In the genomic region with DNA sequence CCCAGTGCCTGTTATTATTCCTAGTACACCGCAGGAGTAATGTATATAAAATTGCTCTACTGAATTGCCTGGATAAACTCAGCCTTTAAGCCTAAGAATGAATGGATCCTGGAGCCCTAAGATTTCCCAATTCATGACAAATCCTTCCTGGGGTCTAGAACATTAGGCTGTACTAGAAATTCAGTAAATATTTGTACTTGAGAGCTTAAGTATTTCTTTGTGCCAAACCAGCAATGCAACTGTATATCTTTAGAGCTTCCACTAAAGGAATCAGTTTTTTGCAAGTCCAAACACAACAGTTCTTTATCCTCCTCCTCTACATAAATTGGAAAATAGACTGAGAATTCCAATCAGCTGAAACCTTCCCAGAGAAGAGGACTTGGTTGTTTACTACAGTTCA, we compare ENCODE assay signal across 22 cellular contexts.
A peak's percentile ranks its signal among the peaks of the same experiment; 100 is the strongest.
DNase-seq lines count a peak whose midpoint lies in the region; ATAC-seq and TF ChIP-seq lines count a peak whose summit lies in the region.
"Had no signal": no experiment of that assay in that cellular context is flagged by ENCODE, and none has a peak within 500 bp of the region (broad histone marks: within the 10 kb centered on the region; RNA-seq: fewer than 3 reads in every experiment).

No MANE protein-coding gene starts in this region.

- H3K4me3 Mint-ChIP-seq in GM23338, result no peak overlapping the region
- H3K4me3 Mint-ChIP-seq in glutamatergic neuron (ENCODE audit: unreplicated experiment), result peak overlapping the region; percentile 14
- peak overlapping the region in 1 of 10 donors; percentile 14 for H3K4me3 Mint-ChIP-seq in naive thymus-derived CD4-positive, alpha-beta T cell
- H3K4me3 Mint-ChIP-seq: CD14-positive monocyte had no signal

- H3K4me2 ChIP-seq in GM23338 (peak overlapping the region; percentile 53; the same call in 1 of the 2 replicates), mammary epithelial cell (ENCODE audit: insufficient read depth, low read depth, low read length) (no peak overlapping the region)
- H3K4me2 ChIP-seq: PC-9 had no signal

- ATAC-seq in GM23338, result no peak
- ATAC-seq in naive thymus-derived CD4-positive, alpha-beta T cell, result no peak

- 100% methylated on average over 1 of the region's 1 CpG for WGBS in mammary epithelial cell (ENCODE audit: low coverage, missing lambda C conversion rate)

- in situ Hi-C loops in mammary epithelial cell (cut with MboI; ENCODE audit: low sequenced_read_pairs in 2 of 2), result no loop called here

- H3K9ac ChIP-seq in adipocyte (ENCODE audit: low read length) (no peak overlapping the region), mammary epithelial cell (ENCODE audit: insufficient read depth, low read length) (no peak overlapping the region)

- dilution Hi-C loops in mammary epithelial cell (cut with HindIII; ENCODE audit: low sequenced_read_pairs), result no loop called here

- no peaks in the 10 kb centered on the region for H3K27me3 ChIP-seq in GM23338 (ENCODE audit: insufficient read depth)
- no peaks in the 10 kb centered on the region for H3K27me3 ChIP-seq in adipocyte (replicated peaks; ENCODE audit: control insufficient read depth, insufficient read depth, low read length)
- H3K27me3 ChIP-seq in mammary epithelial cell (ENCODE audit: insufficient read depth, low read length), result no peaks in the 10 kb centered on the region
- no peaks in the 10 kb centered on the region for H3K27me3 ChIP-seq in naive thymus-derived CD4-positive, alpha-beta T cell (ENCODE audit: control insufficient read depth in 2 of 2, insufficient read depth in 2 of 2, low read length in 2 of 2)
- H3K27me3 ChIP-seq: BE2C, MG63, SJSA1 had no signal

- intact Hi-C loops in mammary epithelial cell (cut with micrococcal nuclease), result no loop called here
- intact Hi-C loops in naive thymus-derived CD4-positive, alpha-beta T cell (cut with micrococcal nuclease), result no loop called here

- no peaks in the 10 kb centered on the region; the same call in 1 of the 2 replicates for H3F3A ChIP-seq in GM23338 (replicated peaks; ENCODE audit: low read depth)

- peak overlapping the region; percentile 28; the same call in 1 of the 2 replicates for H3K27ac Mint-ChIP-seq in GM23338
- H3K27ac Mint-ChIP-seq in glutamatergic neuron (ENCODE audit: unreplicated experiment), result no peak overlapping the region
- peak overlapping the region in 1 of 9 donors; percentile 34 for H3K27ac Mint-ChIP-seq in naive thymus-derived CD4-positive, alpha-beta T cell

- POLR2A ChIA-PET in naive thymus-derived CD4-positive, alpha-beta T cell (lab: Charles Lee), result no interaction called here

- no peaks in the 10 kb centered on the region for H3K36me3 ChIP-seq in GM23338 (ENCODE audit: insufficient read depth)
- no peaks in the 10 kb centered on the region for H3K36me3 ChIP-seq in adipocyte (ENCODE audit: control insufficient read depth, insufficient read depth, low read length, severe bottlenecking)
- no peaks in the 10 kb centered on the region for H3K36me3 ChIP-seq in mammary epithelial cell (ENCODE audit: insufficient read depth, low read length)
- H3K36me3 ChIP-seq in naive thymus-derived CD4-positive, alpha-beta T cell (ENCODE audit: control insufficient read depth in 2 of 3, insufficient read depth in 3 of 3, low read length in 3 of 3), result no peaks in the 10 kb centered on the region
- H3K36me3 ChIP-seq: BE2C, MG63, SJSA1 had no signal

- no peaks in the 10 kb centered on the region for H4K20me1 ChIP-seq in GM23338 (replicated peaks; ENCODE audit: insufficient read depth)
- H4K20me1 ChIP-seq in mammary epithelial cell (ENCODE audit: insufficient read depth, low read length), result no peaks in the 10 kb centered on the region

- DNase-seq in GM23338 (ENCODE audit: low spot score) (no peak), adipocyte (ENCODE audit: low read depth) (peak; percentile 35), glutamatergic neuron (no peak), mammary epithelial cell (no peak), NCI-H2107 (lab: John Stamatoyannopoulos, UW) (no peak), NCI-H524 (lab: John Stamatoyannopoulos, UW) (no peak)
- no peak for DNase-seq in naive thymus-derived CD4-positive, alpha-beta T cell
- DNase-seq: BE2C; Calu3; DMS153; KG1; MG63; NCI-H1105 treated with DMSO at 0.1 percent for 48 hours; NCI-H146; NCI-H1930; NCI-H446; NCI-H82; NK-92 treated with Interleukin-12 subunit alpha and Interleukin-12 subunit beta, amount 100 ng/mL, for 24 hours; PC-9; Right ventricle myocardium superior had no signal

- 0 out of 2 replicates have a peak overlapping the region, but pooled peaks have one; percentile 10 for H3K27ac ChIP-seq in GM23338 (ENCODE audit: low read depth)
- H3K27ac ChIP-seq in mammary epithelial cell (ENCODE audit: insufficient read depth, low read depth, low read length), result no peak overlapping the region
- no peak overlapping the region for H3K27ac ChIP-seq in naive thymus-derived CD4-positive, alpha-beta T cell (ENCODE audit: low read depth, low read length)
- H3K27ac ChIP-seq: PC-9, SJSA1 had no signal

- no peak overlapping the region for H2AFZ ChIP-seq in GM23338
- H2AFZ ChIP-seq in mammary epithelial cell (ENCODE audit: low read depth, low read length), result no peak overlapping the region
- H2AFZ ChIP-seq: PC-9 had no signal

- H3K4me1 ChIP-seq in GM23338 (ENCODE audit: insufficient read depth) (peaks cover 65% of the 10 kb centered on the region), adipocyte (ENCODE audit: control insufficient read depth, insufficient read depth, low read length) (peaks cover 18% of the 10 kb centered on the region), mammary epithelial cell (ENCODE audit: insufficient read depth, low read length) (peaks cover 17% of the 10 kb centered on the region)
- no peaks in the 10 kb centered on the region for H3K4me1 ChIP-seq in naive thymus-derived CD4-positive, alpha-beta T cell (ENCODE audit: control insufficient read depth in 2 of 2, insufficient read depth in 2 of 2, low read length in 2 of 2)

- peaks cover 8% of the 10 kb centered on the region; the same call in 2 of the 3 replicates for H3K36me3 Mint-ChIP-seq in GM23338 (ENCODE audit: low read depth)
- H3K36me3 Mint-ChIP-seq in glutamatergic neuron (ENCODE audit: unreplicated experiment), result no peaks in the 10 kb centered on the region
- H3K36me3 Mint-ChIP-seq in naive thymus-derived CD4-positive, alpha-beta T cell, result peaks cover 0 to 14% (median 0%) of the 10 kb centered on the region in 5 donors

- BruUV-seq in mammary epithelial cell (replicated peaks; lab: Mats Ljungman, UMichigan), result no TSS peak

- peaks cover 30% of the 10 kb centered on the region for H3K79me2 ChIP-seq in GM23338 (replicated peaks; ENCODE audit: insufficient read depth)
- H3K79me2 ChIP-seq in mammary epithelial cell (ENCODE audit: insufficient read depth, low read length), result peaks cover 17% of the 10 kb centered on the region

- CTCF ChIA-PET in mammary epithelial cell (lab: Charles Lee; ENCODE audit: low non-redundant PET), result no interaction called here
- CTCF ChIA-PET in naive thymus-derived CD4-positive, alpha-beta T cell (lab: Charles Lee), result no interaction called here

- no peaks in the 10 kb centered on the region for H3K9me2 ChIP-seq in GM23338 (ENCODE audit: insufficient read depth)

- H3K4me1 Mint-ChIP-seq in GM23338 (peaks cover 60% of the 10 kb centered on the region), glutamatergic neuron (ENCODE audit: low read depth, unreplicated experiment) (peaks cover 12% of the 10 kb centered on the region)
- H3K4me1 Mint-ChIP-seq in naive thymus-derived CD4-positive, alpha-beta T cell, result peaks cover 30 to 69% (median 54%) of the 10 kb centered on the region in 7 donors

- H3K9me3 Mint-ChIP-seq in GM23338 (no peaks in the 10 kb centered on the region), glutamatergic neuron (ENCODE audit: unreplicated experiment) (peaks cover 4% of the 10 kb centered on the region)
- no peaks in the 10 kb centered on the region for H3K9me3 Mint-ChIP-seq in naive thymus-derived CD4-positive, alpha-beta T cell

- TF ChIP-seq CTCF in GM23338 (conservative IDR thresholded peaks at IDR 0.05; ENCODE audit: low read depth in 2 of 2) (no peak), glutamatergic neuron (IDR thresholded peaks at IDR 0.05; ENCODE audit: partially characterized antibody, unreplicated experiment) (no peak), mammary epithelial cell (conservative IDR thresholded peaks at IDR 0.05 in 1 of 2, IDR thresholded peaks at IDR 0.05 in 1 of 2; ENCODE audit: extremely low read depth in 1 of 2, insufficient read depth in 1 of 2, low read depth in 1 of 2, low read length in 2 of 2) (no peak)

- H3K4me3 ChIP-seq in GM23338, result no peak overlapping the region
- no peak overlapping the region for H3K4me3 ChIP-seq in adipocyte (ENCODE audit: low read length)
- H3K4me3 ChIP-seq in mammary epithelial cell (replicated peaks in 1 of 3; ENCODE audit: insufficient read depth in 1 of 3, low read depth in 2 of 3, low read length in 3 of 3), result no peak overlapping the region
- no peak overlapping the region for H3K4me3 ChIP-seq in naive thymus-derived CD4-positive, alpha-beta T cell (ENCODE audit: low read length)
- H3K4me3 ChIP-seq: MG63, PC-9, SJSA1 had no signal

- H3K27me3 Mint-ChIP-seq in GM23338 (ENCODE audit: insufficient read depth, low read depth, poor library complexity), result no peaks in the 10 kb centered on the region
- peaks cover 2% of the 10 kb centered on the region for H3K27me3 Mint-ChIP-seq in glutamatergic neuron (ENCODE audit: unreplicated experiment)
- no peaks in the 10 kb centered on the region for H3K27me3 Mint-ChIP-seq in naive thymus-derived CD4-positive, alpha-beta T cell

- no peaks in the 10 kb centered on the region for H3K9me3 ChIP-seq in adipocyte (ENCODE audit: control insufficient read depth, low read length)
- H3K9me3 ChIP-seq in mammary epithelial cell (replicated peaks; ENCODE audit: insufficient read depth, low read length), result no peaks in the 10 kb centered on the region
- no peaks in the 10 kb centered on the region for H3K9me3 ChIP-seq in naive thymus-derived CD4-positive, alpha-beta T cell (ENCODE audit: control insufficient read depth in 2 of 3, low read length in 3 of 3)
- H3K9me3 ChIP-seq: BE2C, MG63, SJSA1 had no signal
